Comparison of ENCODE assay signal across 11 cellular contexts in genomic region chr11:9396752-9397151, GRCh38. TPM values are rescaled to one million over a fixed set of nuclear protein-coding genes. Genes with fewer than 3 reads are reported as not detected.
DNase-seq lines count a peak whose midpoint lies in the region; ATAC-seq, FAIRE-seq and TF ChIP-seq lines count a peak whose summit lies in the region.
"Had no signal": no experiment of that assay in that cellular context is flagged by ENCODE, and none has a peak within 500 bp of the region (broad histone marks: within the 10 kb centered on the region; RNA-seq: fewer than 3 reads in every experiment).

No MANE protein-coding gene starts in this region.

- TF ChIP-seq CTCF in GM20000 (IDR thresholded peaks at IDR 0.05; ENCODE audit: extremely low read depth, missing control alignments), result no peak

- H3K36me3 Mint-ChIP-seq in immature natural killer cell, result no peaks in the 10 kb centered on the region
- H3K36me3 Mint-ChIP-seq: IgD-negative memory B cell had no signal

- H3K27me3 Mint-ChIP-seq in immature natural killer cell (ENCODE audit: low read depth in 3 of 3), result peaks cover 0 to 4% (median 2%) of the 10 kb centered on the region in 3 donors
- H3K27me3 Mint-ChIP-seq: CD8-positive, alpha-beta memory T cell; IgD-negative memory B cell had no signal

- TF ChIP-seq POLR2A in GM12892 (IDR thresholded peaks at IDR 0.05; ENCODE audit: low read depth, low read length), result no peak

- peaks cover 47 to 75% of the 10 kb centered on the region in 2 donors for H3K4me1 Mint-ChIP-seq in immature natural killer cell

- DNase-seq in GM12892 (ENCODE audit: insufficient read length), result no peak
- peak; percentile 43 for DNase-seq in GM20000 (ENCODE audit: low spot score)
- DNase-seq in germinal center (ENCODE audit: low spot score), result peak; percentile 42
- DNase-seq in T-helper 9 cell, result no peak
- DNase-seq in immature natural killer cell, result no peak
- DNase-seq in DMS114 treated with DMSO at 0.1 percent for 48 hours (lab: John Stamatoyannopoulos, UW; ENCODE audit: unreplicated experiment), result no peak
- no peak for DNase-seq in medulla oblongata (ENCODE audit: extremely low spot score)
- DNase-seq: CD8-positive, alpha-beta memory T cell; NCI-H1694 treated with DMSO at 0.1 percent for 48 hours had no signal

- H3K4me3 Mint-ChIP-seq in immature natural killer cell, result no peak overlapping the region

- peak; percentile 45 for ATAC-seq in HG03439 (IDR thresholded peaks at IDR 0.05; ENCODE audit: unreplicated experiment)

- H3K9me3 Mint-ChIP-seq in immature natural killer cell, result no peaks in the 10 kb centered on the region
- H3K9me3 Mint-ChIP-seq: CD8-positive, alpha-beta memory T cell; IgD-negative memory B cell had no signal

- H3K27ac Mint-ChIP-seq in immature natural killer cell, result peak overlapping the region in 1 of 6 donors; percentile 18

- peak; percentile 87 for FAIRE-seq in GM12892 (lab: Jason Lieb, UNC)

RNA-seq across cellular contexts. Expression of gene IPO7, which starts 12.3 kb away (rescaled TPM):
- polyA plus RNA-seq in GM12892 (2012; ENCODE audit: missing spikeins), result 34.8 TPM
- polyA plus RNA-seq in immature natural killer cell, result 1 to 10 TPM; 4.1 to 8.6 (median 4.9) TPM

Comparison
In these comparisons a context has a peak if more than half of its experiments do, and no peak if none do; other contexts are left out.
1. DNase-seq: peak in GM20000 (single experiment) and germinal center (single experiment); none in GM12892 (single experiment), T-helper 9 cell (single experiment), immature natural killer cell (0 of 3), DMS114 treated with DMSO at 0.1 percent for 48 hours (single experiment) and medulla oblongata (single experiment).